ENCODE assay signal across 12 cellular contexts in genomic region chr6:128505603-128506002, GRCh38.
"Had no signal": no experiment of that assay in that cellular context is flagged by ENCODE, and none has a peak within 500 bp of the region (broad histone marks: within the 10 kb centered on the region; RNA-seq: fewer than 3 reads in every experiment).

No MANE protein-coding gene starts in this region.

- H3K9me3 Mint-ChIP-seq: activated CD4-positive, alpha-beta memory T cell treated with anti-CD3 and anti-CD28 coated beads for 36 hours; activated T-cell treated with anti-CD3 and anti-CD28 coated beads, Interleukin-2, amount 50 U/mL, for 72 hours; natural killer cell treated with Interleukin-12 subunit alpha and Interleukin-12 subunit beta and Interleukin-15 and Interleukin-18, amount 100 ng/mL, for 72 hours; stimulated activated naive CD8-positive, alpha-beta T cell treated with anti-CD3 and anti-CD28 coated beads, Interleukin-15, Interleukin-2, amounts not matched to agents 100 ng/mL and 50 ng/mL, for 24 hours had no signal

- ATAC-seq: activated T-cell treated with anti-CD3 and anti-CD28 coated beads, Interleukin-2, amount 50 U/mL, for 72 hours; left cardiac atrium; natural killer cell treated with Interleukin-12 subunit alpha and Interleukin-12 subunit beta and Interleukin-15 and Interleukin-18, amount 100 ng/mL, for 72 hours had no signal

- H3K4me3 Mint-ChIP-seq: activated CD4-positive, alpha-beta memory T cell treated with anti-CD3 and anti-CD28 coated beads for 36 hours; activated T-cell treated with anti-CD3 and anti-CD28 coated beads, Interleukin-2, amount 50 U/mL, for 72 hours; natural killer cell treated with Interleukin-12 subunit alpha and Interleukin-12 subunit beta and Interleukin-15 and Interleukin-18, amount 100 ng/mL, for 72 hours; stimulated activated naive CD8-positive, alpha-beta T cell treated with anti-CD3 and anti-CD28 coated beads, Interleukin-15, Interleukin-2, amounts not matched to agents 100 ng/mL and 50 ng/mL, for 24 hours had no signal

- H3K27me3 ChIP-seq: testis had no signal

- H3K4me3 ChIP-seq: testis had no signal

- H3K9me3 ChIP-seq: testis had no signal

- H3K4me1 ChIP-seq: testis had no signal

- H3K36me3 Mint-ChIP-seq: activated CD4-positive, alpha-beta memory T cell treated with anti-CD3 and anti-CD28 coated beads for 36 hours; natural killer cell treated with Interleukin-12 subunit alpha and Interleukin-12 subunit beta and Interleukin-15 and Interleukin-18, amount 100 ng/mL, for 72 hours had no signal

- H3K27ac ChIP-seq: testis had no signal

- DNase-seq: activated CD4-positive, alpha-beta memory T cell treated with anti-CD3 and anti-CD28 coated beads for 36 hours; activated CD4-positive, CD25-positive, alpha-beta regulatory T cell treated with anti-CD3 and anti-CD28 coated beads, Interleukin-2, amount 50 U/mL, for 72 hours; activated gamma-delta T cell treated with Interleukin-2 at 50 U/mL for 16 hours; activated T-cell treated with anti-CD3 and anti-CD28 coated beads, Interleukin-2, amount 50 U/mL, for 72 hours; aorta; hypothalamus; left cardiac atrium; stimulated activated CD4-positive, alpha-beta T cell treated with anti-CD3 and anti-CD28 coated beads, Interleukin-4, amount 100 ng/mL, for 1 hour; stimulated activated CD8-positive, alpha-beta memory T cell treated with anti-CD3 and anti-CD28 coated beads, Interleukin-4, amount 100 ng/mL, for 48 hours; testis had no signal

- H3K27ac Mint-ChIP-seq: activated CD4-positive, alpha-beta memory T cell treated with anti-CD3 and anti-CD28 coated beads for 36 hours; activated T-cell treated with anti-CD3 and anti-CD28 coated beads, Interleukin-2, amount 50 U/mL, for 72 hours; natural killer cell treated with Interleukin-12 subunit alpha and Interleukin-12 subunit beta and Interleukin-15 and Interleukin-18, amount 100 ng/mL, for 72 hours; stimulated activated naive CD8-positive, alpha-beta T cell treated with anti-CD3 and anti-CD28 coated beads, Interleukin-15, Interleukin-2, amounts not matched to agents 100 ng/mL and 50 ng/mL, for 24 hours had no signal
